Comparison of ENCODE assay signal across 5 cellular contexts in the genomic region with DNA sequence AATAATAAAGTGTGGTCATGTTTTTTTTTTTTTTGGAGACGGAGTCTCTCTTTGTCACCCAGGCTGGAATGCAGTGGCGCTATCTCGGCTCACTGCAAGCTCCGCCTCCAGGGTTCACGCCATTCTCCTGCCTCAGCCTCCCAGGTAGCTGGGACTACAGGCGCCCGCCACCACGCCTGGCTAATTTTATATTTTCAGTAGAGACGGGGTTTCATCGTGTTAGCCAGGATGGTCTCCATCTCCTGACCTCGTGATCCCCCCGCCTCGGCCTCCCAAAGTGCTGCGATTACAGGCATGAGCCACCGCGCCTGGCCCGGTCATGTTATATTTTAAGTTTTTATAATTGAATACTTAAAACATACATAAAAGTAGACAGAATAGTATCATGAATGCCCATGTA. TPM values are rescaled to one million over a fixed set of nuclear protein-coding genes. Genes with fewer than 3 reads are reported as not detected.
"Had no signal": no experiment of that assay in that cellular context is flagged by ENCODE, and none has a peak within 500 bp of the region (broad histone marks: within the 10 kb centered on the region; RNA-seq: fewer than 3 reads in every experiment).

No MANE protein-coding gene starts in this region.

RNA-seq across cellular contexts. Expression of gene DHRS9, which starts 5.2 kb away (rescaled TPM):
- total RNA-seq: HepG2, IMR-90 had no signal
- polyA plus RNA-seq: HepG2, IMR-90 had no signal

RNA-seq across cellular contexts. Expression of gene ABCB11, which starts 33.1 kb away (rescaled TPM):
- total RNA-seq: HepG2, HT-29, HT1080, IMR-90 had no signal
- polyA plus RNA-seq: HepG2, IgD-negative memory B cell, IMR-90 had no signal
